In the genomic region with DNA sequence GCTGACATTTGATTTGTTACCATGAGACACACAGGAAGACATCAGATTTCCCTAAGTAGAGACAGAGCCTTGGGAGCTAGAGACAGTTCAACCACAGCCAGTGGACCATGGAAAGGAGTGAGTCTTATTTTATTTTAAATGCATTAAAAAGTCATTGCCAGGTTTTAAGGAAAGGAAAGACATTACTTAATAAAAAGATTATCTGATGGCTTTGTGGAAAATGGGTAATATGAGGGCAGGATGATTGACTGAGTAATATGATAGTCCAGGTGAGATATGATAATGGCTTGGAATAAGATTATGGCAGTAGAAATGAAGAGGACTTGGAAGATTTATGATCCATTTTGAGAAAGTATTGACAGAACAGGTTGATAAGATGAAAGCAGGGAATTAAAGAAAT, we compare ENCODE assay signal across 21 cellular contexts.
DNase-seq lines count a peak whose midpoint lies in the region; ATAC-seq and TF ChIP-seq lines count a peak whose summit lies in the region.
"Had no signal": no experiment of that assay in that cellular context is flagged by ENCODE, and none has a peak within 500 bp of the region (broad histone marks: within the 10 kb centered on the region; RNA-seq: fewer than 3 reads in every experiment).

No MANE protein-coding gene starts in this region.

- intact Hi-C loops in esophagus squamous epithelium (cut with DNase I): no loop called here
- intact Hi-C loops in lower leg skin (cut with DNase I; ENCODE audit: low total_unique reads): no loop called here
- intact Hi-C loops in heart right ventricle (cut with DNase I): no loop called here

- no peak overlapping the region for H3K9ac ChIP-seq in BLaER1

- no peak overlapping the region for H3K27ac ChIP-seq in BLaER1
- no peak overlapping the region for H3K27ac ChIP-seq in esophagus squamous epithelium
- H3K27ac ChIP-seq in heart right ventricle: no peak overlapping the region
- H3K27ac ChIP-seq: 22Rv1, A549 had no signal

- DNase-seq in HEK293T (ENCODE audit: extremely low spot score) (no peak), NCI-H82 treated with DMSO at 0.1 percent for 48 hours (lab: John Stamatoyannopoulos, UW; ENCODE audit: unreplicated experiment) (peak; percentile 24), esophagus squamous epithelium (lab: John Stamatoyannopoulos, UW) (no peak), lower leg skin (ENCODE audit: low spot score in 2 of 2) (no peak), heart right ventricle (no peak)
- DNase-seq: AML-193; CD4-positive, alpha-beta memory T cell; CD4-positive, CD25-positive, alpha-beta regulatory T cell; CD8-positive, alpha-beta memory T cell; COR-L47; DMS 273 treated with DMSO at 0.1 percent for 48 hours; DMS153; DMS53; DMS79; DND-41; EL; GDM1 had no signal

- no peak overlapping the region for H3K4me3 ChIP-seq in BLaER1
- H3K4me3 ChIP-seq in esophagus squamous epithelium: no peak overlapping the region
- H3K4me3 ChIP-seq in lower leg skin (ENCODE audit: low read depth, poor library complexity, severe bottlenecking): no peak overlapping the region
- no peak overlapping the region for H3K4me3 ChIP-seq in heart right ventricle
- H3K4me3 ChIP-seq: A549, GM12878 had no signal

- H3K27me3 ChIP-seq in BLaER1: no peaks in the 10 kb centered on the region
- H3K27me3 ChIP-seq in esophagus squamous epithelium: no peaks in the 10 kb centered on the region
- H3K27me3 ChIP-seq in heart right ventricle: no peaks in the 10 kb centered on the region

- POLR2A ChIA-PET in HEK293T (lab: Yijun Ruan, JAX): no interaction called here

- CTCF ChIA-PET in HEK293T (lab: Yijun Ruan, JAX): no interaction called here

- H3K4me1 ChIP-seq in BLaER1 (peaks cover 13% of the 10 kb centered on the region), esophagus squamous epithelium (no peaks in the 10 kb centered on the region), heart right ventricle (no peaks in the 10 kb centered on the region)
- H3K4me1 ChIP-seq: A549 had no signal

- peak overlapping the region; percentile 56 for H3K4me2 ChIP-seq in BLaER1
- H3K4me2 ChIP-seq: A549 had no signal

- no peak for ATAC-seq in heart right ventricle
- ATAC-seq: A549, GM12878 had no signal

- H3K36me3 ChIP-seq in BLaER1 (no peaks in the 10 kb centered on the region), esophagus squamous epithelium (no peaks in the 10 kb centered on the region), heart right ventricle (no peaks in the 10 kb centered on the region)

- H3K9me3 ChIP-seq in BLaER1: peaks cover 12% of the 10 kb centered on the region
- H3K9me3 ChIP-seq in esophagus squamous epithelium: peaks cover 0 to 3% (median 0%) of the 10 kb centered on the region in 3 donors
- H3K9me3 ChIP-seq in heart right ventricle: peaks cover 0 to 27% (median 0%) of the 10 kb centered on the region in 11 donors
- H3K9me3 ChIP-seq: A549 had no signal

- TF ChIP-seq POLR2A in esophagus squamous epithelium (IDR thresholded peaks at IDR 0.05) (no peak), lower leg skin (IDR thresholded peaks at IDR 0.05) (no peak)

- no peaks in the 10 kb centered on the region for H4K20me1 ChIP-seq in BLaER1

- no peak for TF ChIP-seq CTCF in esophagus squamous epithelium (IDR thresholded peaks at IDR 0.05)
- no peak for TF ChIP-seq CTCF in lower leg skin (IDR thresholded peaks at IDR 0.05)
- no peak for TF ChIP-seq CTCF in heart right ventricle (IDR thresholded peaks at IDR 0.05)

TF ChIP-seq in HEK293T, 16 proteins besides CTCF, POLR2A, EP300 and RAD21:
- no peak for TF ChIP-seq NFRKB (IDR thresholded peaks at IDR 0.05)
- TF ChIP-seq, protein P1, sequence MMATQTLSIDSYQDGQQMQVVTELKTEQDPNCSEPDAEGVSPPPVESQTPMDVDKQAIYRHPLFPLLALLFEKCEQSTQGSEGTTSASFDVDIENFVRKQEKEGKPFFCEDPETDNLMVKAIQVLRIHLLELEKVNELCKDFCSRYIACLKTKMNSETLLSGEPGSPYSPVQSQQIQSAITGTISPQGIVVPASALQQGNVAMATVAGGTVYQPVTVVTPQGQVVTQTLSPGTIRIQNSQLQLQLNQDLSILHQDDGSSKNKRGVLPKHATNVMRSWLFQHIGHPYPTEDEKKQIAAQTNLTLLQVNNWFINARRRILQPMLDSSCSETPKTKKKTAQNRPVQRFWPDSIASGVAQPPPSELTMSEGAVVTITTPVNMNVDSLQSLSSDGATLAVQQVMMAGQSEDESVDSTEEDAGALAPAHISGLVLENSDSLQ (IDR thresholded peaks at IDR 0.05): peak; percentile 21; the same call in 1 of the 2 replicates
